12 cellular contexts compared by ENCODE assay signal in genomic region chrX:78957768-78958130, GRCh38. TPM values are rescaled to one million over a fixed set of nuclear protein-coding genes. Genes with fewer than 3 reads are reported as not detected.
DNase-seq lines count a peak whose midpoint lies in the region; ATAC-seq and TF ChIP-seq lines count a peak whose summit lies in the region.
"Had no signal": no experiment of that assay in that cellular context is flagged by ENCODE, and none has a peak within 500 bp of the region (broad histone marks: within the 10 kb centered on the region; RNA-seq: fewer than 3 reads in every experiment).

No MANE protein-coding gene starts in this region.

- H2BK120ac ChIP-seq in mesendoderm (ENCODE audit: low read depth, low read length): no peak overlapping the region

- H3K56ac ChIP-seq in mesendoderm (ENCODE audit: low read length): no peak overlapping the region

- peaks cover 34% of the 10 kb centered on the region for H3K4me1 ChIP-seq in DND-41 (ENCODE audit: insufficient read depth, low read length)
- peaks cover 19% of the 10 kb centered on the region for H3K4me1 ChIP-seq in Loucy (ENCODE audit: insufficient read depth, low read length, poor library complexity, severe bottlenecking)
- H3K4me1 ChIP-seq in mesendoderm (ENCODE audit: control insufficient read depth, low read depth, low read length): no peaks in the 10 kb centered on the region

- H3K4ac ChIP-seq in mesendoderm (ENCODE audit: low read depth, low read length): no peak overlapping the region

- H2BK5ac ChIP-seq in mesendoderm (ENCODE audit: low read length): no peak overlapping the region

- H3K79me1 ChIP-seq in mesendoderm (ENCODE audit: low read length): no peaks in the 10 kb centered on the region

- no peak for DNase-seq in DND-41
- DNase-seq in mesendoderm: no peak
- DNase-seq in head of caudate nucleus: no peak
- DNase-seq in GOT3 (lab: John Stamatoyannopoulos, UW): no peak
- no peak for DNase-seq in NCI-H187 (lab: John Stamatoyannopoulos, UW)
- DNase-seq: activated CD8-positive, alpha-beta memory T cell treated with anti-CD3 and anti-CD28 coated beads, Interleukin-2, amount 50 U/mL, for 48 hours; endodermal cell; NCI-H1092 had no signal

- TF ChIP-seq CTCF in DND-41 (IDR thresholded peaks at IDR 0.05; ENCODE audit: borderline replicate concordance, extremely low read depth, low read length, poor library complexity, severe bottlenecking): no peak
- TF ChIP-seq CTCF in Loucy (conservative IDR thresholded peaks at IDR 0.05; ENCODE audit: low read length): no peak

- H3K9me3 ChIP-seq in DND-41 (ENCODE audit: insufficient read depth, low read length, severe bottlenecking) (peaks cover 8% of the 10 kb centered on the region), Loucy (ENCODE audit: insufficient read depth, low read depth, low read length) (no peaks in the 10 kb centered on the region; the same call in 1 of the 2 replicates)

- no peak overlapping the region for H3K23ac ChIP-seq in mesendoderm (ENCODE audit: low read length)

- no peak overlapping the region for H2AK5ac ChIP-seq in mesendoderm (ENCODE audit: low read length)

- ATAC-seq in DND-41 (ENCODE audit: insufficient read depth, low read depth): no peak
- ATAC-seq in GM19035 (IDR thresholded peaks at IDR 0.05; ENCODE audit: unreplicated experiment): peak; percentile 86
- peak; percentile 76 for ATAC-seq in HG02852 (IDR thresholded peaks at IDR 0.05; ENCODE audit: unreplicated experiment)
- ATAC-seq: GM23338 had no signal

- no peaks in the 10 kb centered on the region for H3K79me2 ChIP-seq in DND-41 (ENCODE audit: insufficient read depth, low read length)
- H3K79me2 ChIP-seq in Loucy (ENCODE audit: insufficient read depth, low read length): no peaks in the 10 kb centered on the region
- no peaks in the 10 kb centered on the region for H3K79me2 ChIP-seq in mesendoderm (ENCODE audit: control insufficient read depth, insufficient read depth, low read length)

- no peak overlapping the region for H4K5ac ChIP-seq in mesendoderm (ENCODE audit: low read length)

- H3K9ac ChIP-seq in DND-41 (ENCODE audit: low read depth, low read length): no peak overlapping the region
- H3K9ac ChIP-seq in Loucy (ENCODE audit: low read depth, low read length, poor library complexity, severe bottlenecking): peak overlapping the region; percentile 44
- H3K9ac ChIP-seq in mesendoderm (ENCODE audit: low read length): no peak overlapping the region

- H2AFZ ChIP-seq in DND-41 (ENCODE audit: low read depth, low read length) (peak overlapping the region; percentile 86), Loucy (ENCODE audit: low read length) (no peak overlapping the region)
- H2AFZ ChIP-seq: GM23338 had no signal

- no peak overlapping the region for H3K4me3 ChIP-seq in DND-41 (ENCODE audit: low read depth in 1 of 2, low read length in 2 of 2)
- no peak overlapping the region for H3K4me3 ChIP-seq in Loucy (ENCODE audit: low read length, poor library complexity, severe bottlenecking)
- no peak overlapping the region for H3K4me3 ChIP-seq in mesendoderm (ENCODE audit: low read length)
- H3K4me3 ChIP-seq: GM23338 had no signal

- H3K9me2 ChIP-seq in Loucy (replicated peaks; ENCODE audit: low read depth, low read length): no peaks in the 10 kb centered on the region

- H3K27me3 ChIP-seq in DND-41 (ENCODE audit: insufficient read depth, low read length, poor library complexity) (no peaks in the 10 kb centered on the region), Loucy (ENCODE audit: insufficient read depth, low read length, poor library complexity, severe bottlenecking) (no peaks in the 10 kb centered on the region), mesendoderm (ENCODE audit: insufficient read depth, low read length, poor library complexity) (no peaks in the 10 kb centered on the region)

- H4K20me1 ChIP-seq in DND-41 (ENCODE audit: insufficient read depth, low read length) (no peaks in the 10 kb centered on the region), Loucy (ENCODE audit: insufficient read depth, low read length, poor library complexity, severe bottlenecking) (no peaks in the 10 kb centered on the region)

- H3K27ac ChIP-seq in DND-41 (ENCODE audit: low read length) (peak overlapping the region; percentile 88; the same call in 1 of the 2 replicates), mesendoderm (ENCODE audit: low read depth, low read length) (no peak overlapping the region)

- H3K36me3 ChIP-seq in DND-41 (ENCODE audit: insufficient read depth, low read length): no peaks in the 10 kb centered on the region
- no peaks in the 10 kb centered on the region; the same call in 1 of the 2 replicates for H3K36me3 ChIP-seq in Loucy (ENCODE audit: insufficient read depth, low read length)
- no peaks in the 10 kb centered on the region for H3K36me3 ChIP-seq in mesendoderm (ENCODE audit: control insufficient read depth, insufficient read depth, low read length)

- H3K4me2 ChIP-seq in DND-41 (ENCODE audit: insufficient read depth, low read length): no peak overlapping the region
- peak overlapping the region; percentile 31 for H3K4me2 ChIP-seq in Loucy (ENCODE audit: low read depth, low read length, poor library complexity, severe bottlenecking)
- H3K4me2 ChIP-seq in mesendoderm (ENCODE audit: low read length): no peak overlapping the region
- H3K4me2 ChIP-seq: GM23338 had no signal

- no peak overlapping the region for H3K18ac ChIP-seq in mesendoderm (ENCODE audit: low read length)

- H4K8ac ChIP-seq in mesendoderm (ENCODE audit: low read depth, low read length): no peak overlapping the region

- H2BK15ac ChIP-seq in mesendoderm (replicated peaks; ENCODE audit: low read depth): no peak overlapping the region

- H3F3A ChIP-seq in Loucy (ENCODE audit: low read depth): no peaks in the 10 kb centered on the region

- intact Hi-C loops in head of caudate nucleus (cut with DNase I): no loop called here

RNA-seq across cellular contexts. Expression of gene P2RY10, which starts 12.6 kb away (rescaled TPM):
- polyA plus RNA-seq in mesendoderm (2013, experiment 1 of 2): not detected
- not detected for polyA plus RNA-seq in mesendoderm (2013, experiment 2 of 2)
- polyA plus RNA-seq: GM23338 had no signal
